ENCODE assay signal across 12 cellular contexts in the genomic region with DNA sequence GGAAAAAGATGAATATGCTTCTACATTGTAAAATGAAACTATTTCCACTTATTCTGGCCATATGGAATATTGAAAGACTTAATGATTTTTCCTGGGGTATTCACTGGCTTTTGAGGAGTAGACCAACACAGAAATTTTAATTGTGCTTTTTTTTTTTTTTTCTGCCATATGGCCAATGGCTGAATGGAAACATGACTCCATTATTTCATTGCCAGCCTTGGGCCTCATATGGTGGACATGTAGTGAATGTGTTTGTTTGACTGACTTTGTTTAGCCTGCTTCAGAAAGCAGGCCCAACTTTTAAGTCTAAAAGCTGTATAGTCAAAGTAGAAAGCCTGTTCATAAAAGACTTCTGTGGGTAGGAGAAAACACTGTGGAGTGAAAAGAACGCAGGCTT. TPM values are rescaled to one million over a fixed set of nuclear protein-coding genes. Genes with fewer than 3 reads are reported as not detected.
DNase-seq lines count a peak whose midpoint lies in the region; ATAC-seq and TF ChIP-seq lines count a peak whose summit lies in the region.
"Had no signal": no experiment of that assay in that cellular context is flagged by ENCODE, and none has a peak within 500 bp of the region (broad histone marks: within the 10 kb centered on the region; RNA-seq: fewer than 3 reads in every experiment).

No MANE protein-coding gene starts in this region.

- CTCF ChIA-PET in Caco-2 (lab: Charles Lee): no interaction called here

- H3K4me2 ChIP-seq in trophoblast cell (ENCODE audit: low read length): no peak overlapping the region
- H3K4me2 ChIP-seq: A549 had no signal

- H3K27ac ChIP-seq in KOPT-K1 (ENCODE audit: low read depth, low read length, poor library complexity, severe bottlenecking) (peak overlapping the region; percentile 97), duodenal mucosa (ENCODE audit: low read depth, low read length) (no peak overlapping the region), psoas muscle (no peak overlapping the region), trophoblast cell (ENCODE audit: low read depth, low read length) (no peak overlapping the region)
- H3K27ac ChIP-seq: A549 had no signal

- no peak overlapping the region for H2BK12ac ChIP-seq in trophoblast cell (ENCODE audit: low read length)

- TF ChIP-seq CTCF in psoas muscle (IDR thresholded peaks at IDR 0.05): no peak
- TF ChIP-seq CTCF in Caco-2 (IDR thresholded peaks at IDR 0.05; ENCODE audit: insufficient read depth in 1 of 2, low read depth in 1 of 2, low read length in 1 of 2, severe bottlenecking in 1 of 2, unreplicated experiment in 1 of 2): no peak

- peak overlapping the region in 1 of 2 donors; percentile 45 for H3K9ac ChIP-seq in duodenal mucosa (ENCODE audit: low read depth in 1 of 2, low read length in 2 of 2)
- H3K9ac ChIP-seq in trophoblast cell (ENCODE audit: low read length): no peak overlapping the region

- H3K27me3 Mint-ChIP-seq in Caco-2 (ENCODE audit: insufficient read depth, unreplicated experiment): no peaks in the 10 kb centered on the region

- H3K9me3 ChIP-seq in KOPT-K1 (ENCODE audit: insufficient read depth, low read length, poor library complexity, severe bottlenecking) (no peaks in the 10 kb centered on the region), duodenal mucosa (ENCODE audit: control insufficient read depth in 1 of 2, low read length in 2 of 2) (no peaks in the 10 kb centered on the region), psoas muscle (no peaks in the 10 kb centered on the region), trophoblast cell (ENCODE audit: insufficient read depth, low read depth, low read length) (peaks cover 2% of the 10 kb centered on the region), Caco-2 (no peaks in the 10 kb centered on the region)
- H3K9me3 ChIP-seq: A549 had no signal

- no peak overlapping the region for H3K18ac ChIP-seq in trophoblast cell (ENCODE audit: low read length)

- H3K4me1 Mint-ChIP-seq in Caco-2 (ENCODE audit: low read depth, unreplicated experiment): peaks cover 10% of the 10 kb centered on the region

- no peak overlapping the region for H4K12ac ChIP-seq in trophoblast cell (ENCODE audit: low read depth, low read length)

- DNase-seq in NCI-H146 (lab: John Stamatoyannopoulos, UW) (peak; percentile 19), NCI-H146 treated with DMSO at 0.1 percent for 48 hours (lab: John Stamatoyannopoulos, UW; ENCODE audit: unreplicated experiment) (no peak), psoas muscle (no peak), trophoblast cell (no peak), Caco-2 (no peak), NCI-H526 treated with DMSO at 0.1 percent for 48 hours (lab: John Stamatoyannopoulos, UW) (no peak)
- DNase-seq: activated gamma-delta T cell treated with Interleukin-2 at 50 U/mL for 16 hours, GOT3, NCI-H1930 had no signal

- H2AK5ac ChIP-seq in trophoblast cell (ENCODE audit: low read length): no peak overlapping the region

- no peak overlapping the region for H3K23ac ChIP-seq in trophoblast cell (ENCODE audit: low read length)

- no peak overlapping the region for H4K8ac ChIP-seq in trophoblast cell (ENCODE audit: low read depth, low read length)

- intact Hi-C loops in psoas muscle (cut with DNase I) (no loop called here), Caco-2 (cut with micrococcal nuclease; ENCODE audit: unreplicated experiment) (no loop called here)

- POLR2A ChIA-PET in Caco-2 (lab: Charles Lee): no interaction called here

- no peaks in the 10 kb centered on the region for H3K79me2 ChIP-seq in trophoblast cell (ENCODE audit: control insufficient read depth, insufficient read depth, low read length, poor library complexity)

- H4K91ac ChIP-seq in trophoblast cell (ENCODE audit: low read depth, low read length): no peak overlapping the region

- no peaks in the 10 kb centered on the region for H3K9me3 Mint-ChIP-seq in Caco-2 (ENCODE audit: unreplicated experiment)

- peaks cover 8 to 38% of the 10 kb centered on the region in 2 donors for H3K4me1 ChIP-seq in duodenal mucosa (ENCODE audit: control insufficient read depth in 1 of 2, insufficient read depth in 2 of 2, low read length in 2 of 2)
- H3K4me1 ChIP-seq in psoas muscle: no peaks in the 10 kb centered on the region
- no peaks in the 10 kb centered on the region for H3K4me1 ChIP-seq in trophoblast cell (ENCODE audit: control insufficient read depth in 1 of 2, insufficient read depth in 2 of 2, low read length in 2 of 2)
- H3K4me1 ChIP-seq in Caco-2: peaks cover 37% of the 10 kb centered on the region

- no peak overlapping the region for H3K27ac Mint-ChIP-seq in Caco-2 (ENCODE audit: unreplicated experiment)

- H2AFZ ChIP-seq in trophoblast cell (ENCODE audit: insufficient read depth, low read length, poor library complexity): no peak overlapping the region

- H3K27me3 ChIP-seq in duodenal mucosa (ENCODE audit: control insufficient read depth in 1 of 2, insufficient read depth in 2 of 2, low read length in 2 of 2) (no peaks in the 10 kb centered on the region), psoas muscle (ENCODE audit: insufficient read depth in 3 of 3, low read length in 2 of 3) (peaks cover 0 to 5% (median 3%) of the 10 kb centered on the region in 3 donors), trophoblast cell (ENCODE audit: insufficient read depth, low read length) (peaks cover 2% of the 10 kb centered on the region), Caco-2 (replicated peaks; ENCODE audit: control insufficient read depth, insufficient read depth, low read length) (no peaks in the 10 kb centered on the region)

- no peaks in the 10 kb centered on the region for H3K79me1 ChIP-seq in trophoblast cell (ENCODE audit: low read length)

- H3K36me3 ChIP-seq in KOPT-K1 (ENCODE audit: insufficient read depth, low read length) (no peaks in the 10 kb centered on the region), duodenal mucosa (ENCODE audit: control insufficient read depth in 1 of 2, insufficient read depth in 2 of 2, low read length in 2 of 2) (no peaks in the 10 kb centered on the region), psoas muscle (ENCODE audit: insufficient read depth in 1 of 2, low read depth in 1 of 2) (no peaks in the 10 kb centered on the region), trophoblast cell (ENCODE audit: control insufficient read depth in 1 of 2, insufficient read depth in 2 of 2, low read length in 2 of 2) (no peaks in the 10 kb centered on the region), Caco-2 (ENCODE audit: control insufficient read depth, insufficient read depth, low read length) (no peaks in the 10 kb centered on the region)

- ATAC-seq in psoas muscle: no peak
- ATAC-seq: A549 had no signal

- no peak overlapping the region for H3K4me3 Mint-ChIP-seq in Caco-2 (ENCODE audit: unreplicated experiment)

- BruUV-seq in Caco-2 (replicated peaks; lab: Mats Ljungman, UMichigan): no TSS peak

- H3K14ac ChIP-seq in trophoblast cell (ENCODE audit: low read length): no peak overlapping the region

- H3K4me3 ChIP-seq in duodenal mucosa (ENCODE audit: low read depth in 1 of 2, low read length in 2 of 2) (peak overlapping the region; percentile 73 to 83), psoas muscle (peak overlapping the region; percentile 61), trophoblast cell (ENCODE audit: low read depth, low read length) (no peak overlapping the region), Caco-2 (ENCODE audit: low read depth, low read length) (no peak overlapping the region)
- H3K4me3 ChIP-seq: A549 had no signal

- no peak overlapping the region for H2BK5ac ChIP-seq in trophoblast cell (ENCODE audit: low read depth, low read length, poor library complexity)

- no peak overlapping the region for H3K4ac ChIP-seq in trophoblast cell (ENCODE audit: low read depth, low read length)

- 82 to 92% (median 91%) methylated on average over 1 of the region's 1 CpG for WGBS in psoas muscle, 3 donors
- WGBS in trophoblast cell (ENCODE audit: extremely low coverage, insufficient coverage, insufficient read length): no CpG with 5 or more reads among the region's 1 CpG

- no peak overlapping the region for H2BK120ac ChIP-seq in trophoblast cell (ENCODE audit: insufficient read depth, low read length, poor library complexity)

- H3K36me3 Mint-ChIP-seq in Caco-2 (ENCODE audit: insufficient read depth, unreplicated experiment): no peaks in the 10 kb centered on the region

RNA-seq across cellular contexts. Expression of a gene that starts 2.4 kb away (rescaled TPM):
- total RNA-seq in psoas muscle: 1 to 10 TPM; 2.1 to 8.2 (median 5.3) TPM
- polyA plus RNA-seq in psoas muscle: 1 to 10 TPM; 1.4 to 1.7 (median 1.6) TPM
- polyA plus RNA-seq in trophoblast cell (2013): 0.92 and 0.93 TPM in 2 replicates
- total RNA-seq in Caco-2 (2022): 8.6 and 16.1 TPM in 2 replicates

Comparison
In these comparisons a context has a peak if more than half of its experiments do, and no peak if none do; other contexts are left out.
1. H3K4me3 ChIP-seq: peak in duodenal mucosa (2 of 2) and psoas muscle (single experiment); none in trophoblast cell (single experiment) and Caco-2 (single experiment).